29 cellular contexts compared by ENCODE assay signal in the genomic region with DNA sequence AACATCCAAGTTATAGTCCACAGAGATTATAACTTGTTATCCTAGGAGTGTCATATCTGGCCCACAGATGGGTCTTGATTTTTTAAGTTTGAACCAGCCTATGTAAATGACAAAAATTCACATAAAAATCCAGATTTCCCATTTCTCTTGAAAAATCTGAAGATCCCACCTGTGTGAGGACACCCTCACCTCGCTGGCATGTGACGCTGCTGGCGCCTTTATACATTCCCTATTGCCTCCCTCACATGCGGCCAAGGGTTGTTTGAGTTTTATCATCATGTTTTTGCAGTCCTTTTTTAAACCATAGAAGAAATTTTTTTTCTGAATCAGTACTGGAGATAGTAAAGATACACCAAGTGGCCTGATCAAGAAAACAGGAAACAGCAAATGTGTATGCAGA. TPM values are rescaled to one million over a fixed set of nuclear protein-coding genes. Genes with fewer than 3 reads are reported as not detected.
"Had no signal": no experiment of that assay in that cellular context is flagged by ENCODE, and none has a peak within 500 bp of the region (broad histone marks: within the 10 kb centered on the region; RNA-seq: fewer than 3 reads in every experiment).

No MANE protein-coding gene starts in this region.

- H3K4me3 ChIP-seq: adrenal gland, body of pancreas, esophagus muscularis mucosa, gastrocnemius medialis, heart right ventricle, hepatocyte had no signal

- H3K4me2 ChIP-seq: hepatocyte had no signal

- DNase-seq: activated B cell treated with CpG ODN at 0.5 μM for 24 hours; activated CD4-positive, alpha-beta T cell treated with anti-CD3 and anti-CD28 coated beads for 48 hours; activated CD4-positive, alpha-beta T cell treated with anti-CD3 and anti-CD28 coated beads, Interleukin-2, amount 50 U/mL, for 1 hour; activated CD4-positive, alpha-beta T cell treated with anti-CD3 and anti-CD28 coated beads, Interleukin-2, amount 50 U/mL, for 48 hours; activated CD8-positive, alpha-beta memory T cell treated with anti-CD3 and anti-CD28 coated beads for 24 hours; activated CD8-positive, alpha-beta T cell treated with anti-CD3 and anti-CD28 coated beads for 36 hours; activated effector memory CD4-positive, alpha-beta T cell treated with anti-CD3 and anti-CD28 coated beads, Interleukin-2, amount 50 U/mL, for 16 hours; activated naive CD4-positive, alpha-beta T cell treated with anti-CD3 and anti-CD28 coated beads for 36 hours; activated naive CD8-positive, alpha-beta T cell treated with anti-CD3 and anti-CD28 coated beads for 36 hours; activated naive CD8-positive, alpha-beta T cell treated with anti-CD3 and anti-CD28 coated beads, Interleukin-2, amount 50 U/mL, for 24 hours; activated T-cell treated with anti-CD3 and anti-CD28 coated beads, Interleukin-2, amount 50 U/mL, for 4 hours; aorta; cortex of kidney; dermis blood vessel endothelial cell; effector CD4-positive, alpha-beta T cell; effector memory CD8-positive, alpha-beta T cell; foreskin keratinocyte; gastrocnemius medialis; glutamatergic neuron; T-helper 2 cell had no signal

- H3K36me3 Mint-ChIP-seq: activated naive CD4-positive, alpha-beta T cell treated with anti-CD3 and anti-CD28 coated beads, Interleukin-2, amount 50 U/mL, for 24 hours; activated naive CD8-positive, alpha-beta T cell treated with anti-CD3 and anti-CD28 coated beads for 36 hours had no signal

- H3K27me3 Mint-ChIP-seq: activated CD8-positive, alpha-beta T cell treated with anti-CD3 and anti-CD28 coated beads for 36 hours; activated naive CD4-positive, alpha-beta T cell treated with anti-CD3 and anti-CD28 coated beads, Interleukin-2, amount 50 U/mL, for 24 hours; activated naive CD8-positive, alpha-beta T cell treated with anti-CD3 and anti-CD28 coated beads for 36 hours; activated naive CD8-positive, alpha-beta T cell treated with anti-CD3 and anti-CD28 coated beads, Interleukin-2, amount 50 U/mL, for 24 hours had no signal

- H3K4me3 Mint-ChIP-seq: activated B cell treated with CpG ODN at 0.5 μM for 24 hours; activated CD8-positive, alpha-beta T cell treated with anti-CD3 and anti-CD28 coated beads for 36 hours; activated naive CD4-positive, alpha-beta T cell treated with anti-CD3 and anti-CD28 coated beads for 36 hours; activated naive CD4-positive, alpha-beta T cell treated with anti-CD3 and anti-CD28 coated beads, Interleukin-2, amount 50 U/mL, for 24 hours; activated naive CD8-positive, alpha-beta T cell treated with anti-CD3 and anti-CD28 coated beads for 36 hours; activated naive CD8-positive, alpha-beta T cell treated with anti-CD3 and anti-CD28 coated beads, Interleukin-2, amount 50 U/mL, for 24 hours; activated T-cell treated with anti-CD3 and anti-CD28 coated beads, Interleukin-2, amount 50 U/mL, for 4 hours; effector memory CD8-positive, alpha-beta T cell had no signal

- H2AFZ ChIP-seq: hepatocyte had no signal

- H3K79me2 ChIP-seq: hepatocyte had no signal

- H3K27me3 ChIP-seq: adrenal gland, body of pancreas, esophagus muscularis mucosa, foreskin keratinocyte, gastrocnemius medialis, heart right ventricle, hepatocyte had no signal

- H3K9me3 ChIP-seq: adrenal gland, body of pancreas, esophagus muscularis mucosa, gastrocnemius medialis had no signal

- H3K4me1 Mint-ChIP-seq: activated naive CD4-positive, alpha-beta T cell treated with anti-CD3 and anti-CD28 coated beads, Interleukin-2, amount 50 U/mL, for 24 hours; activated naive CD8-positive, alpha-beta T cell treated with anti-CD3 and anti-CD28 coated beads for 36 hours; activated naive CD8-positive, alpha-beta T cell treated with anti-CD3 and anti-CD28 coated beads, Interleukin-2, amount 50 U/mL, for 24 hours had no signal

- H3K27ac Mint-ChIP-seq: activated B cell treated with CpG ODN at 0.5 μM for 24 hours; activated CD8-positive, alpha-beta T cell treated with anti-CD3 and anti-CD28 coated beads for 36 hours; activated naive CD4-positive, alpha-beta T cell treated with anti-CD3 and anti-CD28 coated beads for 36 hours; activated naive CD4-positive, alpha-beta T cell treated with anti-CD3 and anti-CD28 coated beads, Interleukin-2, amount 50 U/mL, for 24 hours; activated naive CD8-positive, alpha-beta T cell treated with anti-CD3 and anti-CD28 coated beads for 36 hours; activated naive CD8-positive, alpha-beta T cell treated with anti-CD3 and anti-CD28 coated beads, Interleukin-2, amount 50 U/mL, for 24 hours; activated T-helper 2 cell treated with anti-CD3 and anti-CD28 coated beads, Interferon-gamma antibody, Interleukin-2, Interleukin-4, amounts not matched to agents 10 μg/mL and 5 μg/mL and 100 μg/mL, durations not matched to agents 14 hours and 24 hours and 36 hours; effector memory CD8-positive, alpha-beta T cell had no signal

- ATAC-seq: activated CD4-positive, CD25-positive, alpha-beta regulatory T cell treated with anti-CD3 and anti-CD28 coated beads, Interleukin-2, amount 50 U/mL, for 24 hours; activated CD8-positive, alpha-beta T cell treated with anti-CD3 and anti-CD28 coated beads for 36 hours; activated naive CD8-positive, alpha-beta T cell treated with anti-CD3 and anti-CD28 coated beads, Interleukin-2, amount 50 U/mL, for 24 hours; activated T-cell treated with anti-CD3 and anti-CD28 coated beads, Interleukin-2, amount 50 U/mL, for 4 hours; body of pancreas; effector memory CD8-positive, alpha-beta T cell; foreskin keratinocyte had no signal

- H3K9me3 Mint-ChIP-seq: activated naive CD4-positive, alpha-beta T cell treated with anti-CD3 and anti-CD28 coated beads, Interleukin-2, amount 50 U/mL, for 24 hours; activated naive CD8-positive, alpha-beta T cell treated with anti-CD3 and anti-CD28 coated beads, Interleukin-2, amount 50 U/mL, for 24 hours; activated T-helper 2 cell treated with anti-CD3 and anti-CD28 coated beads, Interferon-gamma antibody, Interleukin-2, Interleukin-4, amounts not matched to agents 10 μg/mL and 5 μg/mL and 100 μg/mL, durations not matched to agents 14 hours and 24 hours and 36 hours; effector memory CD8-positive, alpha-beta T cell had no signal

- H3K4me1 ChIP-seq: adrenal gland, body of pancreas, esophagus muscularis mucosa, foreskin keratinocyte, gastrocnemius medialis, heart right ventricle had no signal

- H3K27ac ChIP-seq: adrenal gland, body of pancreas, esophagus muscularis mucosa, foreskin keratinocyte, gastrocnemius medialis, heart right ventricle, hepatocyte had no signal

- H3K36me3 ChIP-seq: adrenal gland, esophagus muscularis mucosa, gastrocnemius medialis, heart right ventricle had no signal

RNA-seq across cellular contexts. Expression of gene PPP1R2B, which starts 25.9 kb away (rescaled TPM):
- total RNA-seq: activated naive CD8-positive, alpha-beta T cell treated with anti-CD3 and anti-CD28 coated beads for 36 hours; aorta; body of pancreas; chondrocyte; esophagus muscularis mucosa; foreskin keratinocyte; hepatocyte had no signal
